29 cellular contexts compared by ENCODE assay signal in genomic region chr9:31590091-31590490, GRCh38.
DNase-seq lines count a peak whose midpoint lies in the region; ATAC-seq and TF ChIP-seq lines count a peak whose summit lies in the region.
"Had no signal": no experiment of that assay in that cellular context is flagged by ENCODE, and none has a peak within 500 bp of the region (broad histone marks: within the 10 kb centered on the region; RNA-seq: fewer than 3 reads in every experiment).

No MANE protein-coding gene starts in this region.

- no peaks in the 10 kb centered on the region for H3K4me1 ChIP-seq in OCI-LY3 (ENCODE audit: low read length)
- H3K4me1 ChIP-seq in mammary epithelial cell (ENCODE audit: insufficient read depth, low read length), result peaks cover 32% of the 10 kb centered on the region
- H3K4me1 ChIP-seq: HAP-1, left lung had no signal

- WGBS in mammary epithelial cell (ENCODE audit: low coverage, missing lambda C conversion rate), result 75% methylated on average over 2 of the region's 2 CpGs

- no peak for ATAC-seq in HG03457 (IDR thresholded peaks at IDR 0.05; ENCODE audit: unreplicated experiment)
- ATAC-seq: activated T-helper 17 cell treated with anti-CD3 and anti-CD28 coated beads, Interleukin-2, amount 50 U/mL, for 72 hours; foreskin keratinocyte; left lung; naive thymus-derived CD8-positive, alpha-beta T cell had no signal

- H4K20me1 ChIP-seq in OCI-LY3 (ENCODE audit: insufficient read depth, low read length), result no peaks in the 10 kb centered on the region
- H4K20me1 ChIP-seq in mammary epithelial cell (ENCODE audit: insufficient read depth, low read length), result no peaks in the 10 kb centered on the region

- H3K27ac ChIP-seq in OCI-LY3 (ENCODE audit: low read length), result no peak overlapping the region
- H3K27ac ChIP-seq in mammary epithelial cell (ENCODE audit: insufficient read depth, low read depth, low read length), result peak overlapping the region; percentile 97
- no peak overlapping the region for H3K27ac ChIP-seq in RWPE1
- H3K27ac ChIP-seq: hepatocyte, left lung, thoracic aorta had no signal

- no peak overlapping the region for H3K4me2 ChIP-seq in OCI-LY3 (ENCODE audit: low read length)
- no peak overlapping the region for H3K4me2 ChIP-seq in mammary epithelial cell (ENCODE audit: insufficient read depth, low read depth, low read length)
- H3K4me2 ChIP-seq: hepatocyte had no signal

- H3K9me3 ChIP-seq in OCI-LY3 (ENCODE audit: insufficient read depth, low read length), result no peaks in the 10 kb centered on the region
- no peaks in the 10 kb centered on the region for H3K9me3 ChIP-seq in mammary epithelial cell (replicated peaks; ENCODE audit: insufficient read depth, low read length)
- H3K9me3 ChIP-seq: HAP-1, left lung, thoracic aorta had no signal

- H3K27me3 ChIP-seq in OCI-LY3 (ENCODE audit: low read depth, low read length) (no peaks in the 10 kb centered on the region), mammary epithelial cell (ENCODE audit: insufficient read depth, low read length) (no peaks in the 10 kb centered on the region)
- H3K27me3 ChIP-seq: foreskin keratinocyte, hepatocyte, left lung had no signal

- H3K36me3 ChIP-seq in OCI-LY3 (replicated peaks; ENCODE audit: low read depth, low read length) (no peaks in the 10 kb centered on the region), mammary epithelial cell (ENCODE audit: insufficient read depth, low read length) (no peaks in the 10 kb centered on the region)
- H3K36me3 ChIP-seq: HAP-1, left lung, thoracic aorta had no signal

- CTCF ChIA-PET in mammary epithelial cell (lab: Charles Lee; ENCODE audit: low non-redundant PET) (no interaction called here), RWPE1 (lab: Yijun Ruan, JAX) (no interaction called here)

- H2AFZ ChIP-seq in OCI-LY3 (ENCODE audit: low read depth, low read length), result peak overlapping the region; percentile 36; the same call in 1 of the 2 replicates
- peak overlapping the region; percentile 23 for H2AFZ ChIP-seq in mammary epithelial cell (ENCODE audit: low read depth, low read length)
- H2AFZ ChIP-seq: hepatocyte had no signal

- DNase-seq in HT1080 (ENCODE audit: low read depth) (peak; percentile 26), mammary epithelial cell (peak; percentile 60), myocyte (ENCODE audit: low read depth) (peak; percentile 55), RWPE1 (ENCODE audit: low spot score) (no peak), middle frontal gyrus (ENCODE audit: extremely low spot score, low spot score) (no peak)
- DNase-seq: activated CD4-positive, alpha-beta memory T cell treated with anti-CD3 and anti-CD28 coated beads for 36 hours; activated CD4-positive, CD25-positive, alpha-beta regulatory T cell; activated CD8-positive, alpha-beta memory T cell treated with anti-CD3 and anti-CD28 coated beads, Interleukin-2, amount 50 U/mL, for 48 hours; anterior cingulate cortex; EL; erythroblast; foreskin keratinocyte; left lung; MM.1S; naive thymus-derived CD8-positive, alpha-beta T cell; NCI-H1694; NCI-H2227 treated with DMSO at 0.1 percent for 48 hours; NCI-H82; retina; SHP77 treated with DMSO at 0.1 percent for 48 hours; stimulated activated CD4-positive, alpha-beta T cell treated with anti-CD3 and anti-CD28 coated beads, Interleukin-4, amount 100 ng/mL, for 24 hours; stimulated activated naive CD4-positive, alpha-beta T cell treated with Interleukin-2 at 50 U/mL for 16 hours; T1000 had no signal

- H3K79me2 ChIP-seq in OCI-LY3 (ENCODE audit: low read length) (no peaks in the 10 kb centered on the region), mammary epithelial cell (ENCODE audit: insufficient read depth, low read length) (no peaks in the 10 kb centered on the region)
- H3K79me2 ChIP-seq: hepatocyte had no signal

- POLR2A ChIA-PET in RWPE1 (lab: Yijun Ruan, JAX; ENCODE audit: low non-redundant PET), result no interaction called here

- intact Hi-C loops in mammary epithelial cell (cut with micrococcal nuclease), result no loop called here

- no TSS peak for BruUV-seq in mammary epithelial cell (replicated peaks; lab: Mats Ljungman, UMichigan)

- H3K4me3 ChIP-seq in OCI-LY3 (ENCODE audit: low read length) (no peak overlapping the region), mammary epithelial cell (replicated peaks in 1 of 3; ENCODE audit: insufficient read depth in 1 of 3, low read depth in 2 of 3, low read length in 3 of 3) (no peak overlapping the region)
- H3K4me3 ChIP-seq: HAP-1, hepatocyte, left lung, thoracic aorta had no signal

- dilution Hi-C loops in mammary epithelial cell (cut with HindIII; ENCODE audit: low sequenced_read_pairs), result no loop called here

- in situ Hi-C loops in mammary epithelial cell (cut with MboI; ENCODE audit: low sequenced_read_pairs in 2 of 2), result no loop called here

- TF ChIP-seq CTCF in OCI-LY3 (IDR thresholded peaks at IDR 0.05; ENCODE audit: low read depth, low read length), result no peak
- TF ChIP-seq CTCF in mammary epithelial cell (conservative IDR thresholded peaks at IDR 0.05 in 1 of 2, IDR thresholded peaks at IDR 0.05 in 1 of 2; ENCODE audit: extremely low read depth in 1 of 2, insufficient read depth in 1 of 2, low read depth in 1 of 2, low read length in 2 of 2), result no peak
- TF ChIP-seq CTCF in RWPE1 (conservative IDR thresholded peaks at IDR 0.05; ENCODE audit: low read depth), result no peak

- H3K9ac ChIP-seq in OCI-LY3 (ENCODE audit: low read length) (no peak overlapping the region), mammary epithelial cell (ENCODE audit: insufficient read depth, low read length) (no peak overlapping the region)

Comparison
In these comparisons a context has a peak if more than half of its experiments do, and no peak if none do; other contexts are left out.
1. DNase-seq: peak in HT1080 (single experiment), mammary epithelial cell (single experiment) and myocyte (single experiment); none in RWPE1 (single experiment) and middle frontal gyrus (single experiment).